Comparison of ENCODE assay signal across 10 cellular contexts in genomic region chr7:105647591-105647990, GRCh38.
DNase-seq lines count a peak whose midpoint lies in the region; TF ChIP-seq lines count a peak whose summit lies in the region.
"Had no signal": no experiment of that assay in that cellular context is flagged by ENCODE, and none has a peak within 500 bp of the region (broad histone marks: within the 10 kb centered on the region; RNA-seq: fewer than 3 reads in every experiment).

No MANE protein-coding gene starts in this region.

- H3K27me3 ChIP-seq in mesendoderm (ENCODE audit: insufficient read depth, low read length, poor library complexity) (no peaks in the 10 kb centered on the region), tibial nerve (no peaks in the 10 kb centered on the region)

- H2BK5ac ChIP-seq in mesendoderm (ENCODE audit: low read length): no peak overlapping the region

- no peak overlapping the region for H3K4ac ChIP-seq in mesendoderm (ENCODE audit: low read depth, low read length)

- TF ChIP-seq POLR2A in tibial nerve (IDR thresholded peaks at IDR 0.05): no peak

- H4K5ac ChIP-seq in mesendoderm (ENCODE audit: low read length): no peak overlapping the region

- no peak overlapping the region for H3K4me2 ChIP-seq in mesendoderm (ENCODE audit: low read length)

- H3K56ac ChIP-seq in mesendoderm (ENCODE audit: low read length): no peak overlapping the region

- DNase-seq in NCI-H82 (lab: John Stamatoyannopoulos, UW): peak; percentile 40
- DNase-seq in NCI-H82 treated with DMSO at 0.1 percent for 48 hours (lab: John Stamatoyannopoulos, UW; ENCODE audit: unreplicated experiment): no peak
- peak; percentile 82 for DNase-seq in LoVo (ENCODE audit: low spot score)
- DNase-seq in NCI-H748 treated with DMSO at 0.1 percent for 48 hours (lab: John Stamatoyannopoulos, UW): peak; percentile 15
- DNase-seq in mesendoderm: no peak
- no peak for DNase-seq in T-helper 9 cell
- no peak for DNase-seq in activated T-cell treated with anti-CD3 and anti-CD28 coated beads, Interleukin-2, amount 50 U/mL, for 1 hour
- DNase-seq in tibial nerve (ENCODE audit: low spot score in 2 of 2): no peak
- DNase-seq: SHP77 treated with DMSO at 0.1 percent for 48 hours; stimulated activated CD4-positive, alpha-beta T cell treated with anti-CD3 and anti-CD28 coated beads, Interleukin-2, amount 100 ng/mL, for 48 hours had no signal

- TF ChIP-seq EP300 in tibial nerve (IDR thresholded peaks at IDR 0.05): no peak

- no peak overlapping the region for H3K23ac ChIP-seq in mesendoderm (ENCODE audit: low read length)

- H3K27ac ChIP-seq in mesendoderm (ENCODE audit: low read depth, low read length) (no peak overlapping the region), tibial nerve (no peak overlapping the region)

- H2BK120ac ChIP-seq in mesendoderm (ENCODE audit: low read depth, low read length): no peak overlapping the region

- no peaks in the 10 kb centered on the region for H3K79me2 ChIP-seq in mesendoderm (ENCODE audit: control insufficient read depth, insufficient read depth, low read length)

- TF ChIP-seq CTCF in tibial nerve (IDR thresholded peaks at IDR 0.05): no peak

- H3K9ac ChIP-seq in mesendoderm (ENCODE audit: low read length): no peak overlapping the region

- H3K79me1 ChIP-seq in mesendoderm (ENCODE audit: low read length): no peaks in the 10 kb centered on the region

- no CpG with 5 or more reads among the region's 7 CpGs for WGBS in mesendoderm (ENCODE audit: extremely low coverage, insufficient coverage, low lambda C conversion rate)
- 92 to 94% methylated on average over 7 of the region's 7 CpGs for WGBS in tibial nerve, 2 donors

- H3K36me3 ChIP-seq in mesendoderm (ENCODE audit: control insufficient read depth, insufficient read depth, low read length) (no peaks in the 10 kb centered on the region), tibial nerve (peaks cover 0 to 25% (median 0%) of the 10 kb centered on the region in 3 donors)

- H2AK5ac ChIP-seq in mesendoderm (ENCODE audit: low read length): peak overlapping the region; percentile 39

- no peak overlapping the region for H2BK15ac ChIP-seq in mesendoderm (replicated peaks; ENCODE audit: low read depth)

- H3K4me3 ChIP-seq in mesendoderm (ENCODE audit: low read length) (no peak overlapping the region), tibial nerve (no peak overlapping the region)

- H3K4me1 ChIP-seq in mesendoderm (ENCODE audit: control insufficient read depth, low read depth, low read length) (peaks cover 24% of the 10 kb centered on the region), tibial nerve (peaks cover 0 to 26% (median 10%) of the 10 kb centered on the region in 4 donors)

- no peak overlapping the region for H4K8ac ChIP-seq in mesendoderm (ENCODE audit: low read depth, low read length)

- H3K9me3 ChIP-seq in tibial nerve: no peaks in the 10 kb centered on the region

- no peak overlapping the region for H3K18ac ChIP-seq in mesendoderm (ENCODE audit: low read length)

Comparison
In these comparisons a context has a peak if more than half of its experiments do, and no peak if none do; other contexts are left out.
1. DNase-seq: peak in NCI-H82 (single experiment), LoVo (single experiment) and NCI-H748 treated with DMSO at 0.1 percent for 48 hours (single experiment); none in NCI-H82 treated with DMSO at 0.1 percent for 48 hours (single experiment), mesendoderm (single experiment), T-helper 9 cell (single experiment), activated T-cell treated with anti-CD3 and anti-CD28 coated beads, Interleukin-2, amount 50 U/mL, for 1 hour (single experiment) and tibial nerve (0 of 2).